ENCODE assay signal across 24 cellular contexts in genomic region chr10:8389630-8390029, GRCh38.
DNase-seq lines count a peak whose midpoint lies in the region; FAIRE-seq lines count a peak whose summit lies in the region.
"Had no signal": no experiment of that assay in that cellular context is flagged by ENCODE, and none has a peak within 500 bp of the region (broad histone marks: within the 10 kb centered on the region; RNA-seq: fewer than 3 reads in every experiment).

No MANE protein-coding gene starts in this region.

- FAIRE-seq in GM19239 (lab: Jason Lieb, UNC): no peak
- FAIRE-seq: small intestine, TTC549 had no signal

- DNase-seq in EH (ENCODE audit: low read depth): peak; percentile 80
- DNase-seq in LoVo (ENCODE audit: low spot score): peak; percentile 42
- DNase-seq in T1000 (lab: John Stamatoyannopoulos, UW): peak; percentile 32
- DNase-seq in kidney tubule cell (ENCODE audit: low spot score): peak; percentile 57
- DNase-seq in GM19239 (ENCODE audit: insufficient read length, low spot score): no peak
- DNase-seq in GDM1 (lab: John Stamatoyannopoulos, UW): no peak
- no peak for DNase-seq in central memory CD4-positive, alpha-beta T cell
- no peak for DNase-seq in NAMALWA (ENCODE audit: low spot score)
- DNase-seq: activated CD4-positive, alpha-beta T cell treated with anti-CD3 and anti-CD28 coated beads for 1 hour; activated CD8-positive, alpha-beta T cell treated with anti-CD3 and anti-CD28 coated beads for 36 hours; activated naive CD8-positive, alpha-beta T cell treated with anti-CD3 and anti-CD28 coated beads for 36 hours; CD8-positive, alpha-beta T cell; cerebellar nuclear complex; DMS53; heart right ventricle; left lung; naive thymus-derived CD8-positive, alpha-beta T cell; NCI-H2171; NCI-H524 treated with DMSO at 0.1 percent for 48 hours; occipital lobe; small intestine; stimulated activated CD4-positive, alpha-beta T cell treated with anti-CD3 and anti-CD28 coated beads, Interleukin-1b, Interleukin-23, amount 100 ng/mL, for 48 hours; T-cell had no signal

Comparison
In these comparisons a context has a peak if more than half of its experiments do, and no peak if none do; other contexts are left out.
1. DNase-seq: peak in EH (single experiment), LoVo (single experiment), T1000 (single experiment) and kidney tubule cell (single experiment); none in GM19239 (single experiment), GDM1 (single experiment), central memory CD4-positive, alpha-beta T cell (single experiment) and NAMALWA (single experiment).